Comparison of ENCODE assay signal across 11 cellular contexts in the genomic region with DNA sequence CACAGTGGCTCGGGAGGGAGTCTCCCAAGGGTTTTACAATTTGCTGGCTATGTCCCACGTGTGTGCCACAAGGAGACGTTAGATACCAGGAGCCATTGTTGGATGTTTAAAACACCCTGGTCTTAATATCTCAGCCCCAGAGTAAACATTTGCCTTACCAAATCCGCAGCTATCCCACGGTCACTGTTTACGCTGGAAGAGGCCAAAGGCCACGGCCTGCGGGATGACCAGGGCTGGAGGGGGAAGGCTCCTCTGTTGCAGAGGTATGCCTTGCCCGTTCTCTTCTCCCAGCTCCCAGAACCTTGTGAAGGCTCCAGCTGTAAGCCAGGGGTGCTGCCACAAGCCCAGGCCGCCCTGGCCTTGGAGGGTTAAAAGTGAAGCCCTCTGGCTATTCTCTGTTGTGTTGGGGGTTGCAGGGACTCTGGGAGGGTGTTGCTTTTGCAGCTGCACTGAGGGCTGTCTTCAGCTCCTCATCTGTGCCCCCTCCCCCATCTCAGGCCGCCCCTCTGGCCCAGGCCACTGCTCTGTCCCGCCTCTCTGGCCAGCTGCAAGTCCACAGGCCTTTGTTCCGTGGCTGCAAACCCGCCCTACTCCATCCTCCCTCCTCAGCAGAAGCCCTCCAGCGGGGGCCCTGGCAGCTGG. TPM values are rescaled to one million over a fixed set of nuclear protein-coding genes. Genes with fewer than 3 reads are reported as not detected.
DNase-seq lines count a peak whose midpoint lies in the region; ATAC-seq and TF ChIP-seq lines count a peak whose summit lies in the region.
"Had no signal": no experiment of that assay in that cellular context is flagged by ENCODE, and none has a peak within 500 bp of the region (broad histone marks: within the 10 kb centered on the region; RNA-seq: fewer than 3 reads in every experiment).

No MANE protein-coding gene starts in this region.

- peak; percentile 64 for ATAC-seq in left lobe of liver
- ATAC-seq in HG03432 (IDR thresholded peaks at IDR 0.05; ENCODE audit: unreplicated experiment): no peak
- ATAC-seq in GM18907 (IDR thresholded peaks at IDR 0.05; ENCODE audit: unreplicated experiment): no peak

- DNase-seq in left lobe of liver (ENCODE audit: low spot score) (peak; percentile 87), stomach (no peak), dedifferentiated amniotic fluid mesenchymal stem cell (ENCODE audit: extremely low spot score) (no peak), kidney tubule cell (ENCODE audit: low spot score) (no peak)
- DNase-seq: activated CD4-positive, CD25-positive, alpha-beta regulatory T cell treated with anti-CD3 and anti-CD28 coated beads, Interleukin-2, amount 50 U/mL, for 72 hours; NCI-H1694; stimulated activated CD4-positive, alpha-beta T cell treated with anti-CD3 and anti-CD28 coated beads, Interleukin-2, amount 100 ng/mL, for 24 hours had no signal

- no peak overlapping the region for H3K27ac Mint-ChIP-seq in IgD-negative memory B cell
- H3K27ac Mint-ChIP-seq in dendritic cell treated with granulocyte-macrophage colony-stimulating factor and Interleukin-4, amounts not matched to agents 40 ng/mL and 50 ng/mL, for 4 days: peak overlapping the region; percentile 79

- no peak for TF ChIP-seq EP300 in stomach (IDR thresholded peaks at IDR 0.05)

- 27 to 46% (median 30%) methylated on average over 14 to 15 of the region's 15 CpGs for WGBS in stomach, 5 donors

- no peaks in the 10 kb centered on the region for H3K9me3 ChIP-seq in stomach

- peak overlapping the region in 3 of 4 donors; percentile 28 to 87 (median 28) for H3K4me3 Mint-ChIP-seq in IgD-negative memory B cell
- no peak overlapping the region for H3K4me3 Mint-ChIP-seq in dendritic cell treated with granulocyte-macrophage colony-stimulating factor and Interleukin-4, amounts not matched to agents 40 ng/mL and 50 ng/mL, for 4 days

- H3K9me3 Mint-ChIP-seq in IgD-negative memory B cell: no peaks in the 10 kb centered on the region
- no peaks in the 10 kb centered on the region for H3K9me3 Mint-ChIP-seq in dendritic cell treated with granulocyte-macrophage colony-stimulating factor and Interleukin-4, amounts not matched to agents 40 ng/mL and 50 ng/mL, for 4 days

- TF ChIP-seq CTCF in stomach (IDR thresholded peaks at IDR 0.05): no peak

- H3K27me3 Mint-ChIP-seq in IgD-negative memory B cell: peaks cover 41% of the 10 kb centered on the region
- H3K27me3 Mint-ChIP-seq in dendritic cell treated with granulocyte-macrophage colony-stimulating factor and Interleukin-4, amounts not matched to agents 40 ng/mL and 50 ng/mL, for 4 days: peaks cover 16% of the 10 kb centered on the region

- no peaks in the 10 kb centered on the region for H3K36me3 ChIP-seq in stomach

- H3K27me3 ChIP-seq in stomach: peaks cover 0 to 11% (median 0%) of the 10 kb centered on the region in 3 donors

- peaks cover 17 to 39% (median 30%) of the 10 kb centered on the region in 3 donors for H3K4me1 Mint-ChIP-seq in IgD-negative memory B cell
- H3K4me1 Mint-ChIP-seq in dendritic cell treated with granulocyte-macrophage colony-stimulating factor and Interleukin-4, amounts not matched to agents 40 ng/mL and 50 ng/mL, for 4 days (ENCODE audit: low read depth): peaks cover 79% of the 10 kb centered on the region

- peaks cover 47 to 90% (median 88%) of the 10 kb centered on the region in 4 donors for H3K4me1 ChIP-seq in stomach

- peak overlapping the region in 4 of 5 donors; percentile 86 to 94 (median 92) for H3K27ac ChIP-seq in stomach

- H3K36me3 Mint-ChIP-seq in IgD-negative memory B cell: no peaks in the 10 kb centered on the region
- H3K36me3 Mint-ChIP-seq in dendritic cell treated with granulocyte-macrophage colony-stimulating factor and Interleukin-4, amounts not matched to agents 40 ng/mL and 50 ng/mL, for 4 days (ENCODE audit: low read depth): peaks cover 8% of the 10 kb centered on the region

- intact Hi-C loops in dendritic cell treated with granulocyte-macrophage colony-stimulating factor and Interleukin-4, amounts not matched to agents 40 ng/mL and 50 ng/mL, for 4 days (cut with micrococcal nuclease): loop anchor here (5.0 kb wide), 1 partner anchor 34 kb away; no protein-coding TSS in a partner anchor
- intact Hi-C loops in stomach (cut with DNase I; ENCODE audit: low total_unique reads): no loop called here

- TF ChIP-seq POLR2A in stomach (IDR thresholded peaks at IDR 0.05): no peak

- peak overlapping the region in 2 of 4 donors; percentile 86 to 90 for H3K4me3 ChIP-seq in stomach

RNA-seq across cellular contexts. Expression of a gene that starts 2.4 kb away (rescaled TPM):
- polyA plus RNA-seq in IgD-negative memory B cell (4.7 TPM), stomach (10 to 100 TPM in 1 of 3 donors, 1 to 10 TPM in 2; 7.3 to 24.8 (median 9.2) TPM)
- total RNA-seq in left lobe of liver (32.8 TPM), stomach (100 to 1,000 TPM in 1 of 5 donors, 10 to 100 TPM in 4; 25.3 to 292 (median 27.2) TPM)
